ENCODE assay signal across 7 cellular contexts in the genomic region with DNA sequence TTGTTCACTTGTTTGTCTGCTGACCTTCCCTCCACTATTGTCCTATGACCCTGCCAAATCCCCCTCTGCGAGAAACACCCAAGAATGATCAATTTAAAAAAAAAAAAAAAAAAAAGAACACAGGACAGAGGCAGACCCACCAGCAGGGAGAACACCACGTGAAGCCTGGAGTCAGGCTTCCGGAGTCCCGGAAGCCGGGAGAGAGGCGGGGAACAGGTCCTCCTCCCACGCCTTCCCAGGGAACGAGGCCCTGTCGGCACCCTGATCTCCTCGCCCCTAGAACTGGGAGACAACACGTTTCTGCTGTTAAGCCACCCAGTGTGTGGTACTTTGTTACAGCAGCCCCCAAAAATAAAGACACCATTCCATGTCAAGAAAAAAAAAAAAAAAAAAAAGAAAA.
DNase-seq lines count a peak whose midpoint lies in the region; ATAC-seq and TF ChIP-seq lines count a peak whose summit lies in the region.
"Not testable (repeated sequence)": the region's sequence is repeated elsewhere in the genome, so short reads cannot be mapped to it uniquely, and the experiment has no call there.

No MANE protein-coding gene starts in this region.

- H3K4me1 Mint-ChIP-seq in WTC11, result not testable (repeated sequence)
- peaks cover 13% of the 10 kb centered on the region for H3K4me1 Mint-ChIP-seq in neural crest cell

- H3K4me3 ChIP-seq in cardiac fibroblast (replicated peaks in 1 of 2; ENCODE audit: low read depth in 2 of 2, low read length in 2 of 2); fibroblast of pulmonary artery (replicated peaks; ENCODE audit: low read depth, low read length); testis: not testable (repeated sequence)

- H3K9me3 Mint-ChIP-seq in WTC11, neural crest cell: not testable (repeated sequence)

- POLR2A ChIA-PET in WTC11 (lab: Charles Lee), result not testable (repeated sequence)

- not testable (repeated sequence) for H3K27ac ChIP-seq in testis

- not testable (repeated sequence) for H3K36me3 ChIP-seq in testis (ENCODE audit: low read depth, missing control alignments)

- CTCF ChIA-PET in WTC11 (lab: Charles Lee), result not testable (repeated sequence)

- DNase-seq in COLO829 (ENCODE audit: low spot score) (peak; percentile 63), cardiac fibroblast (ENCODE audit: low read depth in 2 of 2) (peak; percentile 42 to 57), fibroblast of pulmonary artery (ENCODE audit: low read depth) (peak; percentile 42), Right ventricle myocardium superior (peak; percentile 16), testis (peak; percentile 55)
- DNase-seq in WTC11 (ENCODE audit: low spot score); neural crest cell (ENCODE audit: low read depth, low spot score): not testable (repeated sequence)

- peak; percentile 51; the same call in 1 of the 2 replicates for ATAC-seq in WTC11
- ATAC-seq in Right ventricle myocardium superior (ENCODE audit: poor library complexity), result not testable (repeated sequence)

- H3K9me3 ChIP-seq in testis, result not testable (repeated sequence)

- 53 to 56% methylated on average over 11 of the region's 11 CpGs for WGBS in testis, 2 donors

- TF ChIP-seq CTCF in WTC11 (IDR thresholded peaks at IDR 0.05); cardiac fibroblast (IDR thresholded peaks at IDR 0.05; ENCODE audit: low read depth, low read length); fibroblast of pulmonary artery (IDR thresholded peaks at IDR 0.05; ENCODE audit: low read length, missing control alignments); neural crest cell (conservative IDR thresholded peaks at IDR 0.05); testis (IDR thresholded peaks at IDR 0.05): not testable (repeated sequence)

- not testable (repeated sequence) for H3K27ac Mint-ChIP-seq in WTC11; neural crest cell (ENCODE audit: unreplicated experiment)

- not testable (repeated sequence) for H3K4me3 Mint-ChIP-seq in WTC11
- H3K4me3 Mint-ChIP-seq in neural crest cell, result peak overlapping the region; percentile 31

- H3K27me3 ChIP-seq in testis, result not testable (repeated sequence)

- intact Hi-C loops in Right ventricle myocardium superior (cut with DNase I); testis (cut with DNase I; ENCODE audit: low total_unique reads): not testable (repeated sequence)

- H3K36me3 Mint-ChIP-seq in WTC11 (peaks cover 14% of the 10 kb centered on the region), neural crest cell (ENCODE audit: low read depth) (peaks cover 27% of the 10 kb centered on the region)

- not testable (repeated sequence) for H3K27me3 Mint-ChIP-seq in WTC11 (ENCODE audit: low read depth); neural crest cell (ENCODE audit: low read depth)

- not testable (repeated sequence) for TF ChIP-seq POLR2A in testis (IDR thresholded peaks at IDR 0.05)

- not testable (repeated sequence) for H3K4me1 ChIP-seq in testis
